Comparison of ENCODE assay signal across 8 cellular contexts in genomic region chr2:96800762-96801463, GRCh38. TPM values are rescaled to one million over a fixed set of nuclear protein-coding genes. Genes with fewer than 3 reads are reported as not detected.
DNase-seq lines count a peak whose midpoint lies in the region; ATAC-seq, FAIRE-seq and TF ChIP-seq lines count a peak whose summit lies in the region.

No MANE protein-coding gene starts in this region.

- no peaks in the 10 kb centered on the region for H3K27me3 Mint-ChIP-seq in MCF 10A (ENCODE audit: insufficient read depth, unreplicated experiment)

- no peak overlapping the region for H3K27ac Mint-ChIP-seq in MCF 10A (ENCODE audit: low read depth, unreplicated experiment)

- H3K36me3 ChIP-seq in MG63 = no peaks in the 10 kb centered on the region
- H3K36me3 ChIP-seq in keratinocyte (ENCODE audit: control insufficient read depth in 2 of 2, extremely low read depth in 1 of 2, insufficient read depth in 2 of 2, low read length in 2 of 2) = peaks cover 0 to 3% of the 10 kb centered on the region in 2 experiments

- no peak overlapping the region for H3K4me3 Mint-ChIP-seq in MCF 10A (ENCODE audit: unreplicated experiment)

- H3K27me3 ChIP-seq in MG63 (no peaks in the 10 kb centered on the region), keratinocyte (ENCODE audit: control insufficient read depth, extremely low read depth, insufficient read depth, low read length) (no peaks in the 10 kb centered on the region)

- no TSS peak for BruUV-seq in MCF 10A (replicated peaks; lab: Mats Ljungman, UMichigan)

- no peak overlapping the region for H2AFZ ChIP-seq in keratinocyte (ENCODE audit: control insufficient read depth, low read length)

- ATAC-seq in GM21619 (IDR thresholded peaks at IDR 0.05; ENCODE audit: unreplicated experiment) (peak; percentile 80), HG02623 (IDR thresholded peaks at IDR 0.05; ENCODE audit: unreplicated experiment) (no peak)

- no peaks in the 10 kb centered on the region for H3K9me3 Mint-ChIP-seq in MCF 10A (ENCODE audit: unreplicated experiment)

- H3K4me3 ChIP-seq in MG63 (no peak overlapping the region), WI38 (ENCODE audit: low read depth, low read length) (no peak overlapping the region), keratinocyte (ENCODE audit: control insufficient read depth in 2 of 3, extremely low read depth in 1 of 3, insufficient read depth in 2 of 3, low read depth in 1 of 3, low read length in 3 of 3) (no peak overlapping the region)

- no peak overlapping the region for H3K27ac ChIP-seq in keratinocyte (ENCODE audit: control insufficient read depth, insufficient read depth, low read length)

- H3K9ac ChIP-seq in keratinocyte (ENCODE audit: control insufficient read depth, extremely low read depth, insufficient read depth, low read length) = no peak overlapping the region

- dilution Hi-C loops in keratinocyte (cut with MboI; ENCODE audit: extremely low pct_ligation_motif_present, low sequenced_read_pairs) = no loop called here

- POLR2A ChIA-PET in MCF 10A (lab: Yijun Ruan, JAX) = interaction anchor here (0.5 to 1.0 kb wide), 4 partner anchors 14 to 199 kb away, joined by 3 to 4 read pairs (median 4); no protein-coding TSS in a partner anchor

- H3K9me3 ChIP-seq in MG63 = no peaks in the 10 kb centered on the region
- H3K9me3 ChIP-seq in keratinocyte (ENCODE audit: control insufficient read depth, low read depth, low read length) = no peaks in the 10 kb centered on the region

- no peaks in the 10 kb centered on the region for H4K20me1 ChIP-seq in keratinocyte (ENCODE audit: control insufficient read depth, extremely low read depth, insufficient read depth, low read length)

- no peaks in the 10 kb centered on the region for H3K4me1 Mint-ChIP-seq in MCF 10A (ENCODE audit: insufficient read depth, unreplicated experiment)

- intact Hi-C loops in MCF 10A (cut with micrococcal nuclease) = loop anchor here (1.0 to 10.0 kb wide), 3 partner anchors 41 to 184 kb away; partner anchors contain the start of gene CNNM4

- no peaks in the 10 kb centered on the region for H3K36me3 Mint-ChIP-seq in MCF 10A (ENCODE audit: insufficient read depth, unreplicated experiment)

- H3K4me2 ChIP-seq in keratinocyte (ENCODE audit: control insufficient read depth, extremely low read depth, insufficient read depth, low read depth, low read length) = no peak overlapping the region

- FAIRE-seq in keratinocyte (lab: Jason Lieb, UNC) = peak; percentile 60

- TF ChIP-seq CTCF in WI38 (IDR thresholded peaks at IDR 0.05; ENCODE audit: low read depth, low read length) = peak; percentile 72
- TF ChIP-seq CTCF in MCF 10A (IDR thresholded peaks at IDR 0.05; ENCODE audit: unreplicated experiment) = peak; percentile 92
- peak; percentile 85 to 100 (median 96) for TF ChIP-seq CTCF in keratinocyte (optimal IDR thresholded peaks at IDR 0.05 in 1 of 3, IDR thresholded peaks at IDR 0.05 in 1 of 3, conservative IDR thresholded peaks at IDR 0.05 in 1 of 3; ENCODE audit: extremely low read depth in 1 of 3, insufficient read depth in 2 of 3, low read length in 3 of 3)

- no peaks in the 10 kb centered on the region for H3K4me1 ChIP-seq in keratinocyte (ENCODE audit: control insufficient read depth, extremely low read depth, insufficient read depth, low read length)

- H3K79me2 ChIP-seq in keratinocyte (ENCODE audit: control insufficient read depth, insufficient read depth, low read length) = no peaks in the 10 kb centered on the region

- CTCF ChIA-PET in MCF 10A (lab: Yijun Ruan, JAX) = interaction anchor here (0.6 to 2.6 kb wide), 38 partner anchors 9 to 665 kb away, joined by 3 to 16 read pairs (median 4); no protein-coding TSS in a partner anchor

- H3K9me1 ChIP-seq in keratinocyte (ENCODE audit: control insufficient read depth, extremely low read depth, insufficient read depth, low read length) = no peaks in the 10 kb centered on the region

- peak; percentile 27 for DNase-seq in EL
- peak; percentile 36 for DNase-seq in MG63
- peak; percentile 64 for DNase-seq in MCF 10A (ENCODE audit: unreplicated experiment)
- no peak for DNase-seq in keratinocyte (ENCODE audit: low read depth, low spot score)
- DNase-seq in stimulated activated CD4-positive, alpha-beta T cell treated with anti-CD3 and anti-CD28 coated beads, Interleukin-1b, Interleukin-23, amount 100 ng/mL, for 48 hours = peak; percentile 76

RNA-seq across cellular contexts. Expression of gene CNNM3, which starts 15.2 kb away (rescaled TPM):
- total RNA-seq in MG63 (2014; rRNA removed; shearing (Covaris generic); ENCODE audit: low replicate concordance) = 7.1 and 8.5 TPM in 2 replicates
- 9.1 and 9.9 TPM in 2 replicates for total RNA-seq in MCF 10A (2022)
- polyA plus RNA-seq in keratinocyte = 2.3 to 3.1 TPM (median 2.6 TPM) in 3 replicates
- 2.1 TPM for polyA plus RNA-seq in keratinocyte (2011; ENCODE audit: low read depth)
- polyA plus RNA-seq in keratinocyte (2011; cell fraction: cytosol; rRNA removed) = 1.4 and 1.7 TPM in 2 replicates
- polyA plus RNA-seq in keratinocyte (2011; cell fraction: nucleus; rRNA removed) = 7.0 and 8.3 TPM in 2 replicates
- 3.9 and 5.2 TPM in 2 replicates for polyA plus RNA-seq in keratinocyte (2012; ENCODE audit: low replicate concordance)
- 5.6 to 11.6 TPM (median 10.5 TPM) in 3 replicates for polyA minus RNA-seq in keratinocyte
- polyA minus RNA-seq in keratinocyte (2011; cell fraction: cytosol; rRNA and poly(A)+ RNA removed) = 3.1 TPM
- 8.3 and 10.9 TPM in 2 replicates for polyA minus RNA-seq in keratinocyte (2011; cell fraction: nucleus; rRNA and poly(A)+ RNA removed)

RNA-seq across cellular contexts. Expression of gene CNNM4, which starts 40.2 kb away (rescaled TPM):
- 1.8 and 3.9 TPM in 2 replicates for total RNA-seq in MG63 (2014; rRNA removed; shearing (Covaris generic); ENCODE audit: low replicate concordance)
- 5.0 and 6.3 TPM in 2 replicates for total RNA-seq in MCF 10A (2022)
- polyA plus RNA-seq in keratinocyte = 4.4 to 7.6 TPM (median 5.5 TPM) in 3 replicates
- 2.5 TPM for polyA plus RNA-seq in keratinocyte (2011; ENCODE audit: low read depth)
- polyA plus RNA-seq in keratinocyte (2011; cell fraction: cytosol; rRNA removed) = 2.4 and 2.7 TPM in 2 replicates
- 12.4 and 14.6 TPM in 2 replicates for polyA plus RNA-seq in keratinocyte (2011; cell fraction: nucleus; rRNA removed)
- polyA plus RNA-seq in keratinocyte (2012; ENCODE audit: low replicate concordance) = 5.5 and 5.6 TPM in 2 replicates
- 8.9 to 15.0 TPM (median 9.5 TPM) in 3 replicates for polyA minus RNA-seq in keratinocyte
- 5.0 TPM for polyA minus RNA-seq in keratinocyte (2011; cell fraction: cytosol; rRNA and poly(A)+ RNA removed)
- polyA minus RNA-seq in keratinocyte (2011; cell fraction: nucleus; rRNA and poly(A)+ RNA removed) = 12.1 and 15.2 TPM in 2 replicates

RNA-seq across cellular contexts. Expression of gene ANKRD23, which starts 42.9 kb away (rescaled TPM):
- 1.7 and 8.3 TPM in 2 replicates for total RNA-seq in MG63 (2014; rRNA removed; shearing (Covaris generic); ENCODE audit: low replicate concordance)
- total RNA-seq in MCF 10A (2022) = 3.4 and 7.6 TPM in 2 replicates
- 0.39 to 2.0 TPM (median 1.4 TPM) in 3 replicates for polyA plus RNA-seq in keratinocyte
- polyA plus RNA-seq in keratinocyte (2011; ENCODE audit: low read depth) = 2.3 TPM
- 0.52 and 0.55 TPM in 2 replicates for polyA plus RNA-seq in keratinocyte (2011; cell fraction: cytosol; rRNA removed)
- polyA plus RNA-seq in keratinocyte (2011; cell fraction: nucleus; rRNA removed) = 6.2 and 7.5 TPM in 2 replicates
- polyA plus RNA-seq in keratinocyte (2012; ENCODE audit: low replicate concordance) = 0.87 and 1.1 TPM in 2 replicates
- polyA minus RNA-seq in keratinocyte = 0.30 to 2.5 TPM (median 1.4 TPM) in 3 replicates
- not detected for polyA minus RNA-seq in keratinocyte (2011; cell fraction: cytosol; rRNA and poly(A)+ RNA removed)
- 1.5 and 4.1 TPM in 2 replicates for polyA minus RNA-seq in keratinocyte (2011; cell fraction: nucleus; rRNA and poly(A)+ RNA removed)

RNA-seq across cellular contexts. Expression of gene ANKRD39, which starts 56.9 kb away (rescaled TPM):
- 9.2 and 14.1 TPM in 2 replicates for total RNA-seq in MG63 (2014; rRNA removed; shearing (Covaris generic); ENCODE audit: low replicate concordance)
- 14.0 and 17.6 TPM in 2 replicates for total RNA-seq in MCF 10A (2022)
- polyA plus RNA-seq in keratinocyte = 6.6 to 8.3 TPM (median 7.2 TPM) in 3 replicates
- polyA plus RNA-seq in keratinocyte (2011; ENCODE audit: low read depth) = 2.0 TPM
- 3.3 and 5.3 TPM in 2 replicates for polyA plus RNA-seq in keratinocyte (2011; cell fraction: cytosol; rRNA removed)
- 4.3 and 5.6 TPM in 2 replicates for polyA plus RNA-seq in keratinocyte (2011; cell fraction: nucleus; rRNA removed)
- 4.1 and 11.5 TPM in 2 replicates for polyA plus RNA-seq in keratinocyte (2012; ENCODE audit: low replicate concordance)
- polyA minus RNA-seq in keratinocyte = 2.5 to 7.1 TPM (median 4.6 TPM) in 3 replicates
- polyA minus RNA-seq in keratinocyte (2011; cell fraction: cytosol; rRNA and poly(A)+ RNA removed) = 3.1 TPM
- polyA minus RNA-seq in keratinocyte (2011; cell fraction: nucleus; rRNA and poly(A)+ RNA removed) = 3.3 and 4.8 TPM in 2 replicates
